In genomic region chr4:48944659-48945290, GRCh38 we compare ENCODE assay signal across 8 cellular contexts.
DNase-seq lines count a peak whose midpoint lies in the region; ATAC-seq and TF ChIP-seq lines count a peak whose summit lies in the region.

No MANE protein-coding gene starts in this region.

- no peak for ATAC-seq in GM21737 (IDR thresholded peaks at IDR 0.05; ENCODE audit: unreplicated experiment)
- ATAC-seq in GM19324 (IDR thresholded peaks at IDR 0.05; ENCODE audit: low FRiP score, unreplicated experiment), result no peak
- ATAC-seq in GM21786 (IDR thresholded peaks at IDR 0.05; ENCODE audit: unreplicated experiment), result no peak
- no peak for ATAC-seq in GM18511 (IDR thresholded peaks at IDR 0.05; ENCODE audit: unreplicated experiment)

- in situ Hi-C loops in GM13976 (cut with MboI; ENCODE audit: low sequenced_read_pairs, unreplicated experiment), result no loop called here

- DNase-seq in GM13976 (ENCODE audit: low spot score) (no peak), T-helper 2 cell (peak in 3 of 5 experiments; percentile 2 to 62 (median 9)), cerebellar cortex (ENCODE audit: low spot score) (peak; percentile 11)
- DNase-seq in stimulated activated CD4-positive, alpha-beta T cell treated with anti-CD3 and anti-CD28 coated beads, Interleukin-2, amount 100 ng/mL, for 24 hours, result peak; percentile 36 to 57

- TF ChIP-seq CTCF in GM13976 (IDR thresholded peaks at IDR 0.05; ENCODE audit: borderline replicate concordance, control extremely low read depth, extremely low read depth, insufficient read depth, missing control alignments), result peak; percentile 40
